In genomic region chrX:122625821-122626220, GRCh38 we compare ENCODE assay signal across 1 cellular context.
TF ChIP-seq lines count a peak whose summit lies in the region.

No MANE protein-coding gene starts in this region.

TF ChIP-seq in GM12878, 131 proteins besides CTCF, POLR2A, EP300 and RAD21 (continued from another document):
- TF ChIP-seq RELB (IDR thresholded peaks at IDR 0.05; ENCODE audit: low read depth) (no peak), RELA (IDR thresholded peaks at IDR 0.05; ENCODE audit: borderline replicate concordance, partially characterized antibody) (no peak), ZNF687 (IDR thresholded peaks at IDR 0.05) (no peak), IKZF2 (IDR thresholded peaks at IDR 0.05) (0 out of 4 replicates have a peak, but pooled peaks of 1 of the 2 experiments have one; percentile 25), BCL11A (IDR thresholded peaks at IDR 0.05; ENCODE audit: low read depth, low read length) (peak; percentile 59; the same call in 1 of the 2 replicates), DPF2 (IDR thresholded peaks at IDR 0.05) (0 out of 2 replicates have a peak, but pooled peaks have one; percentile 36), ZNF622 (IDR thresholded peaks at IDR 0.05) (no peak), ZNF217 (IDR thresholded peaks at IDR 0.05) (0 out of 2 replicates have a peak, but pooled peaks have one; percentile 40), CREB1 (IDR thresholded peaks at IDR 0.05; ENCODE audit: low read depth) (peak; percentile 19; the same call in 1 of the 2 replicates), ATF7 (IDR thresholded peaks at IDR 0.05; ENCODE audit: low read depth) (peak; percentile 64; the same call in 1 of the 2 replicates), PKNOX1 (IDR thresholded peaks at IDR 0.05) (no peak), MEF2A (IDR thresholded peaks at IDR 0.05; ENCODE audit: insufficient read depth, low read depth, low read length) (0 out of 2 replicates have a peak, but pooled peaks have one; percentile 57), MTA2 (IDR thresholded peaks at IDR 0.05; ENCODE audit: low read depth) (peak; percentile 76), ZBED1 (IDR thresholded peaks at IDR 0.05; ENCODE audit: borderline replicate concordance) (no peak), SRF (IDR thresholded peaks at IDR 0.05; ENCODE audit: low read depth in 2 of 2, low read length in 2 of 2) (peak in 1 of 2 experiments; percentile 80; a peak in 1 of 4 replicates), BCL3 (IDR thresholded peaks at IDR 0.05; ENCODE audit: borderline replicate concordance, insufficient read depth, low read depth, low read length, poor library complexity, severe bottlenecking) (peak; percentile 58), ZNF24 (IDR thresholded peaks at IDR 0.05) (peak; percentile 26; the same call in 1 of the 2 replicates), GABPA (IDR thresholded peaks at IDR 0.05; ENCODE audit: low read depth) (no peak; the same call in 1 of the 2 replicates), MXI1 (IDR thresholded peaks at IDR 0.05; ENCODE audit: low read depth, low read length) (no peak), NR2F1 (conservative IDR thresholded peaks at IDR 0.05) (peak; percentile 64), CREM (IDR thresholded peaks at IDR 0.05; ENCODE audit: low read depth) (peak; percentile 49; the same call in 1 of the 2 replicates), RUNX3 (IDR thresholded peaks at IDR 0.05; ENCODE audit: low read length) (peak; percentile 54; the same call in 1 of the 2 replicates), ATF2 (IDR thresholded peaks at IDR 0.05; ENCODE audit: low read length) (peak; percentile 39; the same call in 1 of the 2 replicates), FOXM1 (IDR thresholded peaks at IDR 0.05; ENCODE audit: low read depth, low read length) (peak; percentile 66; the same call in 1 of the 2 replicates), KDM1A (IDR thresholded peaks at IDR 0.05; ENCODE audit: borderline replicate concordance) (no peak), IKZF1 (conservative IDR thresholded peaks at IDR 0.05) (peak; percentile 30), ETV6 (conservative IDR thresholded peaks at IDR 0.05 in 1 of 2, IDR thresholded peaks at IDR 0.05 in 1 of 2; ENCODE audit: borderline replicate concordance in 1 of 2, low read depth in 1 of 2) (peak in 1 of 2 experiments; percentile 60; a peak in 1 of 4 replicates), NFIC (IDR thresholded peaks at IDR 0.05; ENCODE audit: low read depth, low read length) (peak; percentile 73; the same call in 1 of the 2 replicates), JUNB (IDR thresholded peaks at IDR 0.05) (peak; percentile 82), TBL1XR1 (IDR thresholded peaks at IDR 0.05; ENCODE audit: low read depth, low read length) (no peak), E2F8 (IDR thresholded peaks at IDR 0.05; ENCODE audit: low read depth, partially characterized antibody) (no peak), SREBF2 (IDR thresholded peaks at IDR 0.05; ENCODE audit: low read length) (no peak), FOXK2 (IDR thresholded peaks at IDR 0.05) (no peak), TCF7 (IDR thresholded peaks at IDR 0.05; ENCODE audit: borderline replicate concordance) (peak; percentile 89)
